In the genomic region with DNA sequence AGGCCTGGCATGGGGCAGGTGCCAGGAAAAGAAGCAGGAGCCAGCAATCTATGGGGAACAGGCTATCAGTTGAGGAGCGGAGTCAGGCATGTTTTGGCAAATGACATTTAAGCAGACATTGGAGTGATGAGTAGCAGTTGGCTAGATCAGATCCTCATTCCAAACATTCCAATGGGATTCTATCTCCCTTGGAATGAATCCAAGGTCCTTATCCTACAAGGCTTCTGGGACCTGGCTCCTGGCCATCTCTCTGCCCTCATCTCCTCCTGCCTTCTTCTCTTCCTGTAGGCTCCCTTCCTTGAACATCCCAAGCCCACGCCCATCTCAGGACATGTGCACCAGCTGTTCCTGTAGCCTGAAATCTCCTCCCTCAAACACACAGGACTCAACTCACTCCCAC, we compare ENCODE assay signal across 15 cellular contexts.
A peak's percentile ranks its signal among the peaks of the same experiment; 100 is the strongest.
DNase-seq lines count a peak whose midpoint lies in the region; ATAC-seq and TF ChIP-seq lines count a peak whose summit lies in the region.
"Had no signal": no experiment of that assay in that cellular context is flagged by ENCODE, and none has a peak within 500 bp of the region (broad histone marks: within the 10 kb centered on the region; RNA-seq: fewer than 3 reads in every experiment).

No MANE protein-coding gene starts in this region.

- peaks cover 8 to 60% (median 21%) of the 10 kb centered on the region in 5 donors for H3K27me3 Mint-ChIP-seq in naive thymus-derived CD8-positive, alpha-beta T cell

- intact Hi-C loops in colonic mucosa (cut with DNase I): no loop called here

- ATAC-seq in naive thymus-derived CD8-positive, alpha-beta T cell: no peak
- ATAC-seq: gastrocnemius medialis had no signal

- H3K4me2 ChIP-seq in skeletal muscle satellite cell (ENCODE audit: low read length): no peak overlapping the region
- H3K4me2 ChIP-seq: BLaER1 treated with 17β-estradiol and CSF1 and Interleukin-3, amounts not matched to agents 10 nM and 100 nM had no signal

- H3K4me1 Mint-ChIP-seq in naive thymus-derived CD8-positive, alpha-beta T cell: peaks cover 0 to 7% (median 0%) of the 10 kb centered on the region in 4 donors

- no peaks in the 10 kb centered on the region for H3K9me3 ChIP-seq in skeletal muscle satellite cell (replicated peaks; ENCODE audit: low read length)
- H3K9me3 ChIP-seq in colonic mucosa: no peaks in the 10 kb centered on the region
- H3K9me3 ChIP-seq: BLaER1 treated with 17β-estradiol and CSF1 and Interleukin-3, amounts not matched to agents 10 nM and 100 nM; gastrocnemius medialis had no signal

- H3K4me3 Mint-ChIP-seq in naive thymus-derived CD8-positive, alpha-beta T cell: no peak overlapping the region

- H3K27ac Mint-ChIP-seq in naive thymus-derived CD8-positive, alpha-beta T cell: no peak overlapping the region

- no peak overlapping the region for H3K4me3 ChIP-seq in fibroblast of pulmonary artery (replicated peaks; ENCODE audit: low read depth, low read length)
- H3K4me3 ChIP-seq in skeletal muscle satellite cell (ENCODE audit: low read length): no peak overlapping the region
- no peak overlapping the region for H3K4me3 ChIP-seq in colonic mucosa
- H3K4me3 ChIP-seq: BLaER1 treated with 17β-estradiol and CSF1 and Interleukin-3, amounts not matched to agents 10 nM and 100 nM; gastrocnemius medialis had no signal

- no peak for TF ChIP-seq CTCF in RWPE1 (conservative IDR thresholded peaks at IDR 0.05; ENCODE audit: low read depth)
- TF ChIP-seq CTCF in fibroblast of pulmonary artery (IDR thresholded peaks at IDR 0.05; ENCODE audit: low read length, missing control alignments): no peak
- no peak for TF ChIP-seq CTCF in colonic mucosa (IDR thresholded peaks at IDR 0.05)

- H3K27me3 ChIP-seq in skeletal muscle satellite cell (ENCODE audit: control insufficient read depth, insufficient read depth, low read length): no peaks in the 10 kb centered on the region
- no peaks in the 10 kb centered on the region for H3K27me3 ChIP-seq in colonic mucosa
- H3K27me3 ChIP-seq: BLaER1 treated with 17β-estradiol and CSF1 and Interleukin-3, amounts not matched to agents 10 nM and 100 nM had no signal

- CTCF ChIA-PET in RWPE1 (lab: Yijun Ruan, JAX): no interaction called here

- H3K27ac ChIP-seq in RWPE1 (peak overlapping the region; percentile 85), colonic mucosa (no peak overlapping the region)
- H3K27ac ChIP-seq: BLaER1 treated with 17β-estradiol and CSF1 and Interleukin-3, amounts not matched to agents 10 nM and 100 nM; gastrocnemius medialis had no signal

- DNase-seq in HT1080 (ENCODE audit: low read depth) (peak; percentile 91), RWPE1 (ENCODE audit: low spot score) (peak; percentile 6), fibroblast of pulmonary artery (ENCODE audit: low read depth) (peak; percentile 0), colonic mucosa (no peak)
- no peak for DNase-seq in naive thymus-derived CD8-positive, alpha-beta T cell
- no peak for DNase-seq in activated CD4-positive, alpha-beta T cell treated with anti-CD3 and anti-CD28 coated beads for 4 hours
- DNase-seq: activated CD4-positive, alpha-beta T cell treated with anti-CD3 and anti-CD28 coated beads, Interleukin-2, amount 50 U/mL, for 4 hours; central memory CD4-positive, alpha-beta T cell; gastrocnemius medialis; MV-4-11; retina; SIG-M5; substantia nigra had no signal

- H3K9ac ChIP-seq in skeletal muscle satellite cell (ENCODE audit: low read depth, low read length) (peak overlapping the region; percentile 79), colonic mucosa (ENCODE audit: low read depth in 2 of 2, low read length in 2 of 2) (no peak overlapping the region)
- H3K9ac ChIP-seq: BLaER1 treated with 17β-estradiol and CSF1 and Interleukin-3, amounts not matched to agents 10 nM and 100 nM had no signal

- no peaks in the 10 kb centered on the region for H3K36me3 Mint-ChIP-seq in naive thymus-derived CD8-positive, alpha-beta T cell

- H3K36me3 ChIP-seq in skeletal muscle satellite cell (ENCODE audit: insufficient read depth, low read length): no peaks in the 10 kb centered on the region
- H3K36me3 ChIP-seq in colonic mucosa: no peaks in the 10 kb centered on the region
- H3K36me3 ChIP-seq: BLaER1 treated with 17β-estradiol and CSF1 and Interleukin-3, amounts not matched to agents 10 nM and 100 nM; gastrocnemius medialis had no signal

- H3K4me1 ChIP-seq in skeletal muscle satellite cell (ENCODE audit: control insufficient read depth, insufficient read depth, low read length) (peaks cover 30% of the 10 kb centered on the region), colonic mucosa (no peaks in the 10 kb centered on the region)
- H3K4me1 ChIP-seq: gastrocnemius medialis had no signal

- no peaks in the 10 kb centered on the region for H3K9me3 Mint-ChIP-seq in naive thymus-derived CD8-positive, alpha-beta T cell

- POLR2A ChIA-PET in RWPE1 (lab: Yijun Ruan, JAX; ENCODE audit: low non-redundant PET): no interaction called here
- POLR2A ChIA-PET in naive thymus-derived CD8-positive, alpha-beta T cell (lab: Charles Lee): no interaction called here

Comparison
In these comparisons a context has a peak if more than half of its experiments do, and no peak if none do; other contexts are left out.
1. DNase-seq: peak in HT1080 (single experiment), RWPE1 (single experiment) and fibroblast of pulmonary artery (single experiment); none in naive thymus-derived CD8-positive, alpha-beta T cell (0 of 10), activated CD4-positive, alpha-beta T cell treated with anti-CD3 and anti-CD28 coated beads for 4 hours (0 of 2) and colonic mucosa (single experiment).